9 cellular contexts compared by ENCODE assay signal in the genomic region with DNA sequence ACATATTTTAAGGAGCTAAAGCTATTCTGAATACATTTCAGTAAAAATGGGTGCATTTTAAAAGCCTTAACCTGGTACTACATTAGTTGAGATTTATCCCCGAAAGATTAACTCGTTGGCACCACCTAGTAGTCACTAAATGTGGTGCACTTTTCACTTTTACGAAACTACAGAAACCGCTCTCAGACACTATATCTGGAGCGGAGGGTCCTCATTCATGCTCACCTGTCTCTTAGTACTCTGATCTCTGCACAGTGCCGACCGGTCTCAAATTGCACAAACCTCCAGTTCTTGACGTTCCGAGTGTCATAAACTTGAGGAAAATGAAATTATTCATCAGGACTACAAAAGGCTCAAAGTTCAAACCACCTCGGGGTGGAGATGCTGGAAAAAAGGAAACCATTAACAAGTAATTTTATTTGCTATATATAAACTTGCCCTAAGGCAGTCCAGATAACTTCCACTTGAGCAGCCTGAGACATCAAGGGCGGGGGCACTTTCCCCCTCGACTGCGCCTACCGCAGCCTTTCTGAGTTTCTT. TPM values are rescaled to one million over a fixed set of nuclear protein-coding genes. Genes with fewer than 3 reads are reported as not detected.
DNase-seq lines count a peak whose midpoint lies in the region; ATAC-seq, FAIRE-seq and TF ChIP-seq lines count a peak whose summit lies in the region.
"Had no signal": no experiment of that assay in that cellular context is flagged by ENCODE, and none has a peak within 500 bp of the region (broad histone marks: within the 10 kb centered on the region; RNA-seq: fewer than 3 reads in every experiment).

No MANE protein-coding gene starts in this region.

- no peak overlapping the region for H2BK20ac ChIP-seq in H1 (ENCODE audit: low read length)

- peak overlapping the region; percentile 27 for H3K56ac ChIP-seq in H1 (replicated peaks; ENCODE audit: insufficient read length, low read depth, low read length)

- ATAC-seq in GM21423 (IDR thresholded peaks at IDR 0.05; ENCODE audit: unreplicated experiment) = peak; percentile 32

- H3K9me3 ChIP-seq in H1 (ENCODE audit: insufficient read depth in 2 of 2, low read depth in 1 of 2, low read length in 1 of 2) (no peaks in the 10 kb centered on the region), thyroid gland (no peaks in the 10 kb centered on the region)

- peak in 2 of 3 experiments; percentile 51 to 61; a peak in 3 of 4 replicates for TF ChIP-seq CTCF in H1 (IDR thresholded peaks at IDR 0.05; ENCODE audit: control extremely low read depth in 1 of 3, insufficient read depth in 1 of 3, low read depth in 1 of 3, low read length in 3 of 3)
- peak in 5 of 6 experiments; percentile 26 to 64 (median 56) for TF ChIP-seq CTCF in thyroid gland (IDR thresholded peaks at IDR 0.05)

- intact Hi-C loops in thyroid gland (cut with DNase I) = loop anchor here (5.0 kb wide), 1 partner anchor 90 kb away; a partner anchor contains a TSS

- peak; percentile 20 for DNase-seq in DMS79 (lab: John Stamatoyannopoulos, UW)
- DNase-seq in MV-4-11 (lab: John Stamatoyannopoulos, UW) = peak; percentile 26
- DNase-seq in T-helper 2 cell treated with Interferon-gamma antibody and Interleukin-4, amounts not matched to agents 5 μg/mL and 100 μg/mL, for 36 hours (ENCODE audit: low spot score) = peak; percentile 18
- no peak for DNase-seq in H1 (ENCODE audit: low read depth in 1 of 2, low spot score in 2 of 2)
- peak; percentile 30 for DNase-seq in medulla oblongata (ENCODE audit: extremely low spot score)
- peak in 1 of 2 donors; percentile 12 for DNase-seq in thyroid gland
- no peak for DNase-seq in NCI-H2107 treated with DMSO at 0.1 percent for 48 hours (lab: John Stamatoyannopoulos, UW; ENCODE audit: unreplicated experiment)

- H3K79me2 ChIP-seq in H1 (ENCODE audit: control insufficient read depth in 1 of 2, insufficient read depth in 2 of 2, low read length in 2 of 2) = no peaks in the 10 kb centered on the region

- POLR2A ChIA-PET in H1 (lab: Charles Lee; ENCODE audit: partially characterized antibody) = interaction anchor here (0.8 to 2.6 kb wide), 15 partner anchors 11 to 268 kb away, joined by 3 to 11 read pairs (median 6); a partner anchor contains a TSS

- H3K27ac ChIP-seq in H1 (ENCODE audit: low read depth, low read length) = peak overlapping the region; percentile 76
- peak overlapping the region; percentile 75 to 84 (median 80) for H3K27ac ChIP-seq in thyroid gland

- peak overlapping the region; percentile 47 for H4K91ac ChIP-seq in H1 (replicated peaks; ENCODE audit: insufficient read length, low read length)

- H3K23me2 ChIP-seq in H1 (ENCODE audit: low read depth, low read length) = peaks cover 5% of the 10 kb centered on the region; the same call in 1 of the 2 replicates

- TF ChIP-seq RAD21 in H1 (IDR thresholded peaks at IDR 0.05 in 1 of 2, conservative IDR thresholded peaks at IDR 0.05 in 1 of 2; ENCODE audit: low read depth in 2 of 2, low read length in 2 of 2) = peak; percentile 70 to 77

- peak overlapping the region; percentile 96 for H3K27ac Mint-ChIP-seq in T-helper 2 cell treated with Interferon-gamma antibody and Interleukin-4, amounts not matched to agents 5 μg/mL and 100 μg/mL, for 36 hours

- TF ChIP-seq POLR2A in H1 (IDR thresholded peaks at IDR 0.05; ENCODE audit: control extremely low read depth in 1 of 2, low read depth in 2 of 2, low read length in 2 of 2) = no peak
- TF ChIP-seq POLR2A in thyroid gland (IDR thresholded peaks at IDR 0.05) = no peak

- H3K4me3 Mint-ChIP-seq in T-helper 2 cell treated with Interferon-gamma antibody and Interleukin-4, amounts not matched to agents 5 μg/mL and 100 μg/mL, for 36 hours = peak overlapping the region; percentile 99

- no peaks in the 10 kb centered on the region for H3K27me3 ChIP-seq in H1 (replicated peaks in 1 of 4; ENCODE audit: control insufficient read depth in 3 of 4, extremely low read depth in 1 of 4, insufficient read depth in 3 of 4, low read length in 3 of 4)
- no peaks in the 10 kb centered on the region for H3K27me3 ChIP-seq in thyroid gland

- peak overlapping the region; percentile 76; the same call in 1 of the 2 replicates for H4K8ac ChIP-seq in H1 (ENCODE audit: extremely low read depth, insufficient read depth, low read length)

- no peak overlapping the region for H3K23ac ChIP-seq in H1 (ENCODE audit: insufficient read length)

- H3K4me2 ChIP-seq in H1 (ENCODE audit: insufficient read depth in 1 of 2, low read depth in 2 of 2, low read length in 2 of 2) = peak overlapping the region; percentile 89 to 91

- H2AFZ ChIP-seq in H1 (ENCODE audit: low read length) = peak overlapping the region; percentile 87

- no peaks in the 10 kb centered on the region for H3K79me1 ChIP-seq in H1 (ENCODE audit: low read depth, low read length)

- H3K27me3 Mint-ChIP-seq in T-helper 2 cell treated with Interferon-gamma antibody and Interleukin-4, amounts not matched to agents 5 μg/mL and 100 μg/mL, for 36 hours (ENCODE audit: low read depth) = no peaks in the 10 kb centered on the region

- H3K4me1 ChIP-seq in H1 (replicated peaks in 1 of 4; ENCODE audit: control insufficient read depth in 3 of 4, insufficient read depth in 4 of 4, low read length in 3 of 4) (no peaks in the 10 kb centered on the region), thyroid gland (peaks cover 10 to 18% of the 10 kb centered on the region in 2 donors)

- peaks cover 8% of the 10 kb centered on the region for H3K36me3 Mint-ChIP-seq in T-helper 2 cell treated with Interferon-gamma antibody and Interleukin-4, amounts not matched to agents 5 μg/mL and 100 μg/mL, for 36 hours (ENCODE audit: low read depth)

- peak overlapping the region; percentile 78; the same call in 1 of the 2 replicates for H3K18ac ChIP-seq in H1 (ENCODE audit: extremely low read depth, low read length)

- peak overlapping the region; percentile 81 for H2BK5ac ChIP-seq in H1 (ENCODE audit: low read depth, low read length)

- H3K36me3 ChIP-seq in H1 (ENCODE audit: control insufficient read depth in 2 of 4, insufficient read depth in 4 of 4, low read length in 3 of 4) = no peaks in the 10 kb centered on the region
- no peaks in the 10 kb centered on the region for H3K36me3 ChIP-seq in thyroid gland

- H3K14ac ChIP-seq in H1 (ENCODE audit: insufficient read length) = no peak overlapping the region

- FAIRE-seq in H1 (lab: Jason Lieb, UNC) = peak; percentile 75

- peak overlapping the region; percentile 68 to 94 (median 82) for H3K4me3 ChIP-seq in H1 (ENCODE audit: extremely low read depth in 1 of 4, insufficient read depth in 2 of 4, low read depth in 3 of 4, low read length in 4 of 4)
- H3K4me3 ChIP-seq in thyroid gland (replicated peaks in 1 of 3) = peak overlapping the region; percentile 63 to 67 (median 63)

- WGBS in H1 (ENCODE audit: extremely low coverage in 1 of 2, insufficient coverage in 1 of 2, insufficient read length in 1 of 2, insufficient replicate concordance in 2 of 2, low coverage in 1 of 2, low lambda C conversion rate in 2 of 2, missing lambda C conversion rate in 1 of 2), 2 experiments = 4% methylated on average over 14 of the region's 14 CpGs; no CpG with 5 or more reads in 1 of the 2 experiments
- WGBS in thyroid gland, 2 donors = 0 to 1% methylated on average over 14 of the region's 14 CpGs

- H2BK12ac ChIP-seq in H1 (ENCODE audit: low read depth, low read length) = peak overlapping the region; percentile 50; the same call in 1 of the 2 replicates

- CTCF ChIA-PET in H1 (lab: Charles Lee; ENCODE audit: partially characterized antibody) = interaction anchor here (0.6 to 4.3 kb wide), 34 partner anchors 10 to 281 kb away, joined by 3 to 55 read pairs (median 4); no protein-coding TSS in a partner anchor

- H2BK120ac ChIP-seq in H1 (replicated peaks; ENCODE audit: low read depth, low read length) = no peak overlapping the region

- no peak overlapping the region for H2BK15ac ChIP-seq in H1 (ENCODE audit: low read length)

- no peaks in the 10 kb centered on the region for H3K9me3 Mint-ChIP-seq in T-helper 2 cell treated with Interferon-gamma antibody and Interleukin-4, amounts not matched to agents 5 μg/mL and 100 μg/mL, for 36 hours

- H3K9ac ChIP-seq in H1 (replicated peaks in 1 of 4; ENCODE audit: extremely low read depth in 1 of 4, low read depth in 3 of 4, low read length in 3 of 4) = peak overlapping the region; percentile 71 to 82 (median 75)

- TF ChIP-seq EP300 in H1 (IDR thresholded peaks at IDR 0.05; ENCODE audit: borderline replicate concordance in 1 of 2, low read depth in 2 of 2, low read length in 2 of 2) = no peak

- no peaks in the 10 kb centered on the region for H4K20me1 ChIP-seq in H1 (replicated peaks in 1 of 2; ENCODE audit: control insufficient read depth in 1 of 2, insufficient read depth in 2 of 2, low read length in 2 of 2)

- H4K5ac ChIP-seq in H1 (ENCODE audit: insufficient read length, low read depth, low read length) = no peak overlapping the region

- peaks cover 11% of the 10 kb centered on the region for H3K4me1 Mint-ChIP-seq in T-helper 2 cell treated with Interferon-gamma antibody and Interleukin-4, amounts not matched to agents 5 μg/mL and 100 μg/mL, for 36 hours (ENCODE audit: low read depth)

- peak overlapping the region; percentile 71 for H3K4ac ChIP-seq in H1 (replicated peaks; ENCODE audit: insufficient read length, low read depth, low read length)

- H2AK5ac ChIP-seq in H1 (ENCODE audit: low read depth, low read length) = no peak overlapping the region

RNA-seq across cellular contexts. Expression of a gene that starts 0.7 kb away (rescaled TPM):
- total RNA-seq in H1 (2021; fragmentation: NEBNext Ultra II Directional; extraction: Animal tissue kit (Norgen Biotek cat#: 25700)) = 20.0 and 20.3 TPM in 2 replicates
- polyA plus RNA-seq in H1 (2011; rRNA removed) = 2.2 and 4.8 TPM in 2 replicates
- polyA plus RNA-seq in H1 (2011; cell fraction: cytosol; rRNA removed) = 6.7 TPM
- polyA plus RNA-seq in H1 (2011; cell fraction: nucleus; rRNA removed) = 2.9 TPM
- 9.4 to 26.2 TPM (median 12.9 TPM) in 4 replicates for polyA plus RNA-seq in H1 (2012, experiment 1 of 2)
- polyA plus RNA-seq in H1 (2012, experiment 2 of 2) = 4.1 TPM
- polyA plus RNA-seq in H1 (2013, experiment 1 of 2) = 13.9 TPM
- polyA plus RNA-seq in H1 (2013, experiment 2 of 2) = 15.8 TPM
- 6.9 and 7.8 TPM in 2 replicates for polyA minus RNA-seq in H1 (2011; rRNA and poly(A)+ RNA removed)
- polyA minus RNA-seq in H1 (2011; cell fraction: cytosol; rRNA and poly(A)+ RNA removed) = 3.5 TPM
- polyA minus RNA-seq in H1 (2011; cell fraction: nucleus; rRNA and poly(A)+ RNA removed) = 8.0 TPM
- 10 to 100 TPM; 23.0 to 42.7 (median 34.1) TPM for total RNA-seq in thyroid gland

RNA-seq across cellular contexts. Expression of a gene that starts 0.8 kb away (rescaled TPM):
- 2.0 and 2.5 TPM in 2 replicates for total RNA-seq in H1 (2021; fragmentation: NEBNext Ultra II Directional; extraction: Animal tissue kit (Norgen Biotek cat#: 25700))
- 1.8 and 2.0 TPM in 2 replicates for polyA plus RNA-seq in H1 (2011; rRNA removed)
- polyA plus RNA-seq in H1 (2011; cell fraction: cytosol; rRNA removed) = 2.9 TPM
- 1.3 TPM for polyA plus RNA-seq in H1 (2011; cell fraction: nucleus; rRNA removed)
- 2.7 to 4.7 TPM (median 3.3 TPM) in 4 replicates for polyA plus RNA-seq in H1 (2012, experiment 1 of 2)
- polyA plus RNA-seq in H1 (2012, experiment 2 of 2) = 0.47 TPM
- 2.5 TPM for polyA plus RNA-seq in H1 (2013, experiment 1 of 2)
- 2.0 TPM for polyA plus RNA-seq in H1 (2013, experiment 2 of 2)
- 3.0 and 4.8 TPM in 2 replicates for polyA minus RNA-seq in H1 (2011; rRNA and poly(A)+ RNA removed)
- 1.3 TPM for polyA minus RNA-seq in H1 (2011; cell fraction: cytosol; rRNA and poly(A)+ RNA removed)
- 1.2 TPM for polyA minus RNA-seq in H1 (2011; cell fraction: nucleus; rRNA and poly(A)+ RNA removed)
- total RNA-seq in thyroid gland = 10 to 100 TPM; 10.7 to 18.4 (median 14.7) TPM

RNA-seq across cellular contexts. Expression of a gene that starts 32.4 kb away (rescaled TPM):
- total RNA-seq in H1 (2021; fragmentation: NEBNext Ultra II Directional; extraction: Animal tissue kit (Norgen Biotek cat#: 25700)) = 46.6 and 49.5 TPM in 2 replicates
- polyA plus RNA-seq in H1 (2011; rRNA removed) = 40.9 and 48.8 TPM in 2 replicates
- polyA plus RNA-seq in H1 (2011; cell fraction: cytosol; rRNA removed) = 50.8 TPM
- polyA plus RNA-seq in H1 (2011; cell fraction: nucleus; rRNA removed) = 37.8 TPM
- polyA plus RNA-seq in H1 (2012, experiment 1 of 2) = 29.8 to 63.7 TPM (median 56.8 TPM) in 4 replicates
- 31.9 TPM for polyA plus RNA-seq in H1 (2012, experiment 2 of 2)
- 27.0 TPM for polyA plus RNA-seq in H1 (2013, experiment 1 of 2)
- polyA plus RNA-seq in H1 (2013, experiment 2 of 2) = 29.6 TPM
- polyA minus RNA-seq in H1 (2011; rRNA and poly(A)+ RNA removed) = 21.0 and 32.7 TPM in 2 replicates
- polyA minus RNA-seq in H1 (2011; cell fraction: cytosol; rRNA and poly(A)+ RNA removed) = 36.7 TPM
- polyA minus RNA-seq in H1 (2011; cell fraction: nucleus; rRNA and poly(A)+ RNA removed) = 18.3 TPM
- total RNA-seq in thyroid gland = 10 to 100 TPM; 58.0 to 99.3 (median 75.2) TPM

RNA-seq across cellular contexts. Expression of a gene that starts 54.6 kb away (rescaled TPM):
- total RNA-seq in H1 (2021; fragmentation: NEBNext Ultra II Directional; extraction: Animal tissue kit (Norgen Biotek cat#: 25700)) = 7.2 and 7.7 TPM in 2 replicates
- polyA plus RNA-seq in H1 (2011; rRNA removed) = 2.7 and 5.7 TPM in 2 replicates
- 8.6 TPM for polyA plus RNA-seq in H1 (2011; cell fraction: cytosol; rRNA removed)
- 2.1 TPM for polyA plus RNA-seq in H1 (2011; cell fraction: nucleus; rRNA removed)
- 11.0 to 14.3 TPM (median 12.1 TPM) in 4 replicates for polyA plus RNA-seq in H1 (2012, experiment 1 of 2)
- polyA plus RNA-seq in H1 (2012, experiment 2 of 2) = 5.8 TPM
- polyA plus RNA-seq in H1 (2013, experiment 1 of 2) = 14.9 TPM
- polyA plus RNA-seq in H1 (2013, experiment 2 of 2) = 17.3 TPM
- polyA minus RNA-seq in H1 (2011; rRNA and poly(A)+ RNA removed) = 1.1 and 1.2 TPM in 2 replicates
- not detected for polyA minus RNA-seq in H1 (2011; cell fraction: cytosol; rRNA and poly(A)+ RNA removed)
- 1.2 TPM for polyA minus RNA-seq in H1 (2011; cell fraction: nucleus; rRNA and poly(A)+ RNA removed)
- 10 to 100 TPM in 3 of 4 donors, 1 to 10 TPM in 1; 7.2 to 39.8 (median 32.8) TPM for total RNA-seq in thyroid gland
- total RNA-seq: glomerular endothelial cell had no signal

Comparison
In these comparisons a context has a peak if more than half of its experiments do, and no peak if none do; other contexts are left out.
1. DNase-seq: peak in DMS79 (single experiment), MV-4-11 (single experiment), T-helper 2 cell treated with Interferon-gamma antibody and Interleukin-4, amounts not matched to agents 5 μg/mL and 100 μg/mL, for 36 hours (single experiment) and medulla oblongata (single experiment); none in H1 (0 of 2) and NCI-H2107 treated with DMSO at 0.1 percent for 48 hours (single experiment).